Comparison of ENCODE assay signal across 14 cellular contexts in the genomic region with DNA sequence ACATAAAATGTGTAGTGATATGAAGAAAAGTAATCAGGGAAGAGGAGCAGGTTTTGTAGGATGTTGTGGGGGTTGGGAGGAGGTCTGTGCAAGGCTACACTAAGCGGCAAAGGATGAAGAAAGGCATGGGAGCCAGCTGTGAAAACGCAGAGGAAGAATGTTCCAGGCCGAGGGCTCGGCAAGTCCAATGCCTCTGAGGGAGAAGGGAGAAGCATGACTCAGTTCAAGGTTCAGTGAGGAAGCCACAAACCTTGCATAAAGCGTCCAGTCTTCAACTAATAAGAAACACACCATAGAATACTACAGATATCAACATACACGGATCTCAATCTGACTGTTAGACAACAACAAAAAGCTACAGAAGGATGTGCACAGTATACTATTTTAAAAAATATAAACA. TPM values are rescaled to one million over a fixed set of nuclear protein-coding genes. Genes with fewer than 3 reads are reported as not detected.
DNase-seq lines count a peak whose midpoint lies in the region; ATAC-seq and TF ChIP-seq lines count a peak whose summit lies in the region.
"Had no signal": no experiment of that assay in that cellular context is flagged by ENCODE, and none has a peak within 500 bp of the region (broad histone marks: within the 10 kb centered on the region; RNA-seq: fewer than 3 reads in every experiment).

No MANE protein-coding gene starts in this region.

- TF ChIP-seq CTCF in nephron (IDR thresholded peaks at IDR 0.05; ENCODE audit: unreplicated experiment in 3 of 3) = no peak
- no peak for TF ChIP-seq CTCF in Peyer's patch (IDR thresholded peaks at IDR 0.05)

- DNase-seq in Ammon's horn (ENCODE audit: low spot score) (peak; percentile 40), NOMO-1 treated with dmso at 0.1 percent for 144 hours (lab: John Stamatoyannopoulos, UW; ENCODE audit: unreplicated experiment) (peak; percentile 19), fibroblast of peridontal ligament (ENCODE audit: extremely low read depth) (peak; percentile 89), germinal center (ENCODE audit: low spot score) (no peak), Peyer's patch (no peak)
- DNase-seq: activated gamma-delta T cell; CD4-positive, CD25-positive, alpha-beta regulatory T cell; NCI-H1048; stimulated activated naive CD8-positive, alpha-beta T cell treated with anti-CD3 and anti-CD28 coated beads, Interleukin-15, Interleukin-2, amounts not matched to agents 100 U/mL and 50 U/mL, for 24 hours had no signal

- H3K27me3 ChIP-seq in Peyer's patch = no peaks in the 10 kb centered on the region

- no peak overlapping the region for H3K4me3 Mint-ChIP-seq in nephron
- H3K4me3 Mint-ChIP-seq: CD4-positive, CD25-positive, alpha-beta regulatory T cell; memory B cell had no signal

- ATAC-seq in GM21717 (IDR thresholded peaks at IDR 0.05; ENCODE audit: unreplicated experiment) (no peak), HG03280 (IDR thresholded peaks at IDR 0.05; ENCODE audit: unreplicated experiment) (no peak)
- ATAC-seq: Panc1; stimulated activated naive CD8-positive, alpha-beta T cell treated with anti-CD3 and anti-CD28 coated beads, Interleukin-15, Interleukin-2, amounts not matched to agents 100 U/mL and 50 U/mL, for 24 hours had no signal

- no peaks in the 10 kb centered on the region for H3K4me1 ChIP-seq in Peyer's patch

- H3K27ac ChIP-seq in Peyer's patch = no peak overlapping the region

- no peak for TF ChIP-seq POLR2A in Peyer's patch (IDR thresholded peaks at IDR 0.05)

- H3K9me3 Mint-ChIP-seq in nephron = no peaks in the 10 kb centered on the region
- H3K9me3 Mint-ChIP-seq: memory B cell had no signal

- no peaks in the 10 kb centered on the region for H3K36me3 ChIP-seq in Peyer's patch

- peak overlapping the region in 2 of 3 experiments; percentile 3 to 21 for H3K27ac Mint-ChIP-seq in nephron
- H3K27ac Mint-ChIP-seq: CD4-positive, CD25-positive, alpha-beta regulatory T cell; memory B cell had no signal

- H3K4me3 ChIP-seq in Peyer's patch = no peak overlapping the region

- H3K36me3 Mint-ChIP-seq in nephron (ENCODE audit: low read depth) = peaks cover 6% of the 10 kb centered on the region
- H3K36me3 Mint-ChIP-seq: CD4-positive, CD25-positive, alpha-beta regulatory T cell; memory B cell had no signal

- peaks cover 32% of the 10 kb centered on the region for H3K4me1 Mint-ChIP-seq in nephron
- H3K4me1 Mint-ChIP-seq: CD4-positive, CD25-positive, alpha-beta regulatory T cell; memory B cell had no signal

- H3K9me3 ChIP-seq in Peyer's patch = no peaks in the 10 kb centered on the region

- no peaks in the 10 kb centered on the region for H3K27me3 Mint-ChIP-seq in nephron (ENCODE audit: low read depth)

RNA-seq across cellular contexts. Expression of gene EPB41L3, which starts 16.2 kb away (rescaled TPM):
- total RNA-seq in Peyer's patch = 100 to 1,000 TPM; 234 to 251 (median 248) TPM

Comparison
In these comparisons a context has a peak if more than half of its experiments do, and no peak if none do; other contexts are left out.
1. DNase-seq: peak in Ammon's horn (single experiment), NOMO-1 treated with dmso at 0.1 percent for 144 hours (single experiment) and fibroblast of peridontal ligament (single experiment); none in germinal center (single experiment) and Peyer's patch (0 of 3).